In genomic region chr16:31371008-31371407, GRCh38 we compare ENCODE assay signal across 40 cellular contexts. TPM values are rescaled to one million over a fixed set of nuclear protein-coding genes. Genes with fewer than 3 reads are reported as not detected.
"Had no signal": no experiment of that assay in that cellular context is flagged by ENCODE, and none has a peak within 500 bp of the region (broad histone marks: within the 10 kb centered on the region; RNA-seq: fewer than 3 reads in every experiment).

No MANE protein-coding gene starts in this region.

- H3K36me3 ChIP-seq: adrenal gland, ascending aorta, brain microvascular endothelial cell, esophagus squamous epithelium, gastroesophageal sphincter, WERI-Rb-1 had no signal

- H3K4me3 Mint-ChIP-seq: activated B cell treated with CpG ODN at 0.5 μM for 24 hours; activated CD8-positive, alpha-beta T cell treated with anti-CD3 and anti-CD28 coated beads for 36 hours; activated naive CD4-positive, alpha-beta T cell treated with anti-CD3 and anti-CD28 coated beads, Interleukin-2, amount 50 U/mL, for 24 hours; activated naive CD8-positive, alpha-beta T cell treated with anti-CD3 and anti-CD28 coated beads for 36 hours; activated naive CD8-positive, alpha-beta T cell treated with anti-CD3 and anti-CD28 coated beads, Interleukin-2, amount 50 U/mL, for 24 hours; activated T-cell treated with anti-CD3 and anti-CD28 coated beads, Interleukin-2, amount 50 U/mL, for 4 hours; activated T-helper 17 cell treated with anti-CD3 and anti-CD28 coated beads, Interleukin-2, amount 50 U/mL, for 72 hours; central memory CD8-positive, alpha-beta T cell; dendritic cell treated with granulocyte-macrophage colony-stimulating factor and Interleukin-4, amounts not matched to agents 40 ng/mL and 50 ng/mL, for 4 days; T-helper 17 cell; T-helper 2 cell treated with Interferon-gamma antibody and Interleukin-4, amounts not matched to agents 5 μg/mL and 100 μg/mL, for 36 hours had no signal

- H3K4me3 ChIP-seq: adrenal gland, ascending aorta, coronary artery, dorsolateral prefrontal cortex, esophagus squamous epithelium, gastroesophageal sphincter, heart right ventricle had no signal

- H3K27ac Mint-ChIP-seq: activated B cell treated with CpG ODN at 0.5 μM for 24 hours; activated CD8-positive, alpha-beta T cell treated with anti-CD3 and anti-CD28 coated beads for 36 hours; activated naive CD4-positive, alpha-beta T cell treated with anti-CD3 and anti-CD28 coated beads, Interleukin-2, amount 50 U/mL, for 24 hours; activated naive CD8-positive, alpha-beta T cell treated with anti-CD3 and anti-CD28 coated beads for 36 hours; activated naive CD8-positive, alpha-beta T cell treated with anti-CD3 and anti-CD28 coated beads, Interleukin-2, amount 50 U/mL, for 24 hours; activated T-helper 17 cell treated with anti-CD3 and anti-CD28 coated beads, Interleukin-2, amount 50 U/mL, for 72 hours; dendritic cell treated with granulocyte-macrophage colony-stimulating factor and Interleukin-4, amounts not matched to agents 40 ng/mL and 50 ng/mL, for 4 days; T-helper 17 cell; T-helper 2 cell treated with Interferon-gamma antibody and Interleukin-4, amounts not matched to agents 5 μg/mL and 100 μg/mL, for 36 hours had no signal

- H3K9me3 Mint-ChIP-seq: activated B cell treated with CpG ODN at 0.5 μM for 24 hours; activated naive CD8-positive, alpha-beta T cell treated with anti-CD3 and anti-CD28 coated beads for 36 hours; activated T-helper 17 cell treated with anti-CD3 and anti-CD28 coated beads, Interleukin-2, amount 50 U/mL, for 72 hours; dendritic cell treated with granulocyte-macrophage colony-stimulating factor and Interleukin-4, amounts not matched to agents 40 ng/mL and 50 ng/mL, for 4 days had no signal

- ATAC-seq: activated CD4-positive, CD25-positive, alpha-beta regulatory T cell treated with anti-CD3 and anti-CD28 coated beads, Interleukin-2, amount 50 U/mL, for 24 hours; activated CD8-positive, alpha-beta T cell treated with anti-CD3 and anti-CD28 coated beads for 36 hours; activated naive CD8-positive, alpha-beta T cell treated with anti-CD3 and anti-CD28 coated beads, Interleukin-2, amount 50 U/mL, for 24 hours; activated T-cell treated with anti-CD3 and anti-CD28 coated beads, Interleukin-2, amount 50 U/mL, for 4 hours; activated T-helper 17 cell treated with anti-CD3 and anti-CD28 coated beads, Interleukin-2, amount 50 U/mL, for 72 hours; gastroesophageal sphincter; heart right ventricle; T-helper 17 cell had no signal

- H3K4me1 ChIP-seq: adrenal gland, ascending aorta, esophagus squamous epithelium, gastroesophageal sphincter had no signal

- H3K9me3 ChIP-seq: adrenal gland, ascending aorta had no signal

- H3K27ac ChIP-seq: adrenal gland, ascending aorta, brain microvascular endothelial cell, coronary artery, dorsolateral prefrontal cortex, esophagus squamous epithelium, gastroesophageal sphincter, heart right ventricle, WERI-Rb-1 had no signal

- H3K27me3 Mint-ChIP-seq: activated CD8-positive, alpha-beta T cell treated with anti-CD3 and anti-CD28 coated beads for 36 hours; activated naive CD4-positive, alpha-beta T cell treated with anti-CD3 and anti-CD28 coated beads, Interleukin-2, amount 50 U/mL, for 24 hours; activated naive CD8-positive, alpha-beta T cell treated with anti-CD3 and anti-CD28 coated beads for 36 hours; central memory CD8-positive, alpha-beta T cell; dendritic cell treated with granulocyte-macrophage colony-stimulating factor and Interleukin-4, amounts not matched to agents 40 ng/mL and 50 ng/mL, for 4 days had no signal

- DNase-seq: activated B cell treated with CpG ODN at 0.5 μM for 24 hours; activated CD4-positive, alpha-beta T cell treated with anti-CD3 and anti-CD28 coated beads for 48 hours; activated CD4-positive, alpha-beta T cell treated with anti-CD3 and anti-CD28 coated beads, Interleukin-2, amount 50 U/mL, for 1 hour; activated CD4-positive, alpha-beta T cell treated with anti-CD3 and anti-CD28 coated beads, Interleukin-2, amount 50 U/mL, for 48 hours; activated CD8-positive, alpha-beta memory T cell treated with anti-CD3 and anti-CD28 coated beads for 24 hours; activated CD8-positive, alpha-beta T cell treated with anti-CD3 and anti-CD28 coated beads for 36 hours; activated effector memory CD4-positive, alpha-beta T cell treated with Interleukin-2 at 50 U/mL for 16 hours; activated gamma-delta T cell treated with Interleukin-2 at 50 U/mL for 16 hours; activated naive CD4-positive, alpha-beta T cell treated with Interleukin-2 at 50 U/mL for 16 hours; activated naive CD8-positive, alpha-beta T cell treated with anti-CD3 and anti-CD28 coated beads for 36 hours; activated naive CD8-positive, alpha-beta T cell treated with anti-CD3 and anti-CD28 coated beads, Interleukin-2, amount 50 U/mL, for 24 hours; activated T-cell treated with anti-CD3 and anti-CD28 coated beads, Interleukin-2, amount 50 U/mL, for 4 hours; adrenal gland; amygdala; brain microvascular endothelial cell; effector memory CD4-positive, alpha-beta T cell; erythroblast; esophagus squamous epithelium; foreskin melanocyte; heart right ventricle; T-helper 1 cell; T-helper 17 cell; T1000; WERI-Rb-1 had no signal

- H3K27me3 ChIP-seq: adrenal gland, ascending aorta, brain microvascular endothelial cell had no signal

RNA-seq across cellular contexts. Expression of gene ITGAX, which starts 16.0 kb away (rescaled TPM):
- total RNA-seq: bronchial epithelial cell, fibroblast of villous mesenchyme had no signal
- polyA plus RNA-seq: fibroblast of lung had no signal

RNA-seq across cellular contexts. Expression of gene ITGAD, which starts 22.1 kb away (rescaled TPM):
- total RNA-seq: activated CD8-positive, alpha-beta T cell treated with anti-CD3 and anti-CD28 coated beads for 36 hours; activated naive CD8-positive, alpha-beta T cell treated with anti-CD3 and anti-CD28 coated beads for 36 hours; activated T-helper 17 cell treated with anti-CD3 and anti-CD28 coated beads, Interleukin-2, amount 50 U/mL, for 72 hours; ascending aorta; bronchial epithelial cell; cardiac septum; cerebellum; fibroblast of lung; fibroblast of villous mesenchyme; glomerular endothelial cell; T-helper 17 cell had no signal
- polyA plus RNA-seq: fibroblast of lung had no signal

RNA-seq across cellular contexts. Expression of gene COX6A2, which starts 57.2 kb away (rescaled TPM):
- total RNA-seq: activated B cell treated with CpG ODN at 0.5 μM for 24 hours; activated CD8-positive, alpha-beta T cell treated with anti-CD3 and anti-CD28 coated beads for 36 hours; activated naive CD8-positive, alpha-beta T cell treated with anti-CD3 and anti-CD28 coated beads for 36 hours; activated T-cell treated with anti-CD3 and anti-CD28 coated beads, Interleukin-2, amount 50 U/mL, for 4 hours; activated T-helper 17 cell treated with anti-CD3 and anti-CD28 coated beads, Interleukin-2, amount 50 U/mL, for 72 hours; adrenal gland; ascending aorta; bronchial epithelial cell; cerebellum; esophagus squamous epithelium; fibroblast of lung; fibroblast of villous mesenchyme; gastroesophageal sphincter; glomerular endothelial cell; T-helper 17 cell had no signal
- polyA plus RNA-seq: fibroblast of lung had no signal
